ENCODE assay signal across 9 cellular contexts in genomic region chr18:48037481-48038271, GRCh38.
A peak's percentile ranks its signal among the peaks of the same experiment; 100 is the strongest.
DNase-seq lines count a peak whose midpoint lies in the region; TF ChIP-seq lines count a peak whose summit lies in the region.
"Had no signal": no experiment of that assay in that cellular context is flagged by ENCODE, and none has a peak within 500 bp of the region (broad histone marks: within the 10 kb centered on the region; RNA-seq: fewer than 3 reads in every experiment).

No MANE protein-coding gene starts in this region.

- H3K27ac ChIP-seq in coronary artery, result peak overlapping the region in 1 of 2 donors; percentile 60

- DNase-seq in ELF-1 (ENCODE audit: low read depth, low spot score) (peak; percentile 44), NCI-H524 treated with DMSO at 0.1 percent for 48 hours (lab: John Stamatoyannopoulos, UW) (peak; percentile 48), coronary artery (ENCODE audit: low spot score) (peak; percentile 55), NCI-H226 (no peak), HK-2 (ENCODE audit: unreplicated experiment) (no peak), AG08396 (ENCODE audit: low spot score) (no peak), NCI-H2227 treated with DMSO at 0.1 percent for 48 hours (lab: John Stamatoyannopoulos, UW) (no peak)

- peak overlapping the region; percentile 58 to 96 (median 96) for H3K27ac Mint-ChIP-seq in nephron
- H3K27ac Mint-ChIP-seq: activated naive CD8-positive, alpha-beta T cell had no signal

- H3K4me1 Mint-ChIP-seq in nephron, result peaks cover 34% of the 10 kb centered on the region

- H3K4me3 Mint-ChIP-seq in nephron, result no peak overlapping the region
- H3K4me3 Mint-ChIP-seq: activated naive CD8-positive, alpha-beta T cell had no signal

- H3K36me3 Mint-ChIP-seq in nephron (ENCODE audit: low read depth), result no peaks in the 10 kb centered on the region
- H3K36me3 Mint-ChIP-seq: activated naive CD8-positive, alpha-beta T cell had no signal

- TF ChIP-seq CTCF in coronary artery (IDR thresholded peaks at IDR 0.05) (no peak), nephron (IDR thresholded peaks at IDR 0.05; ENCODE audit: unreplicated experiment in 3 of 3) (peak in 2 of 3 experiments; percentile 13 to 36)

- no peak overlapping the region for H3K4me3 ChIP-seq in coronary artery

- no peaks in the 10 kb centered on the region for H3K9me3 Mint-ChIP-seq in nephron

- H3K27me3 Mint-ChIP-seq in nephron (ENCODE audit: low read depth), result peaks cover 5% of the 10 kb centered on the region

Comparison
In these comparisons a context has a peak if more than half of its experiments do, and no peak if none do; other contexts are left out.
1. DNase-seq: peak in ELF-1 (single experiment), NCI-H524 treated with DMSO at 0.1 percent for 48 hours (single experiment) and coronary artery (single experiment); none in NCI-H226 (single experiment), HK-2 (single experiment), AG08396 (single experiment) and NCI-H2227 treated with DMSO at 0.1 percent for 48 hours (single experiment).